ENCODE assay signal across 14 cellular contexts in the genomic region with DNA sequence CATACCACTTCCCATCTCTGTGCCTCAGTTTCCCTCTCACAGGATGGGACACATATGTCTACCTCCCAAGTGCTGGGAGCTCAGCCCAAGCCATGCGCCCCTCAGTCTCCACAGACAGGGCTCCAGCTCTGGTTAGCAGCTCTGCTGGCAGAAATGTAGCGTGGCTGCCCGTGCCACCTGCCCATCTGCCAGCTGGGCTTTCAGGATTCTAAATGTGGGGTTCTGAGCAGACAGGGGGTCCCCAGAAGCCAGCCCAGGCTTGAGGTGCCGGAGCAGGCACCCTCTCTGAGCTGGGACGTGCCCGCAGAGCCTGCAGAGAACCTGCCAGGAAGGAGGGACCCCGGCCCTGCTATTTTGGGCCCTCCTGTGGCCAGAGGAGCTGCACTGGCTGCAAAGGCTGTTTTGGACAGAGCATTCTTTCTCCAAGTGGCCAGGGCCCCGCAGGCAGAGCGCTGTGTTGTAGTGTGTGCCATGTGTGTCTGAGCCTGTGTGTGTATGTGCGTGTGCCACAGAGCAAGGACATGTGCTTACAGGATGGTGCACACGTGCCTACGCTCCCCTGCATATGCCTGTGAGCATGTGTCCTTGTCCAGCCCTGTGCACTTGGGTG. TPM values are rescaled to one million over a fixed set of nuclear protein-coding genes. Genes with fewer than 3 reads are reported as not detected.
A peak's percentile ranks its signal among the peaks of the same experiment; 100 is the strongest.
DNase-seq lines count a peak whose midpoint lies in the region; ATAC-seq and TF ChIP-seq lines count a peak whose summit lies in the region.
"Had no signal": no experiment of that assay in that cellular context is flagged by ENCODE, and none has a peak within 500 bp of the region (broad histone marks: within the 10 kb centered on the region; RNA-seq: fewer than 3 reads in every experiment).

No MANE protein-coding gene starts in this region.

- CTCF ChIA-PET in activated CD4-positive, alpha-beta T cell treated with anti-CD3 and anti-CD28 coated beads for 36 hours (lab: Charles Lee) = interaction anchor here (0.8 to 6.1 kb wide), 2 partner anchors 31 to 50 kb away, joined by 4 to 87 read pairs; a partner anchor contains a TSS
- CTCF ChIA-PET in OCI-LY7 (lab: Charles Lee; ENCODE audit: unreplicated experiment) = no interaction called here

- peak; percentile 2 for DNase-seq in activated CD4-positive, alpha-beta T cell treated with anti-CD3 and anti-CD28 coated beads for 36 hours
- no peak for DNase-seq in activated CD4-positive, alpha-beta T cell treated with anti-CD3 and anti-CD28 coated beads, Interleukin-2, amount 50 U/mL, for 1 hour
- DNase-seq in activated T-helper 2 cell treated with anti-CD3 and anti-CD28 coated beads, Interferon-gamma antibody, Interleukin-2, Interleukin-4, amounts not matched to agents 10 μg/mL and 5 μg/mL and 100 μg/mL, durations not matched to agents 14 hours and 24 hours and 36 hours (ENCODE audit: low spot score) = no peak
- DNase-seq in left colon = peak; percentile 4 to 20
- DNase-seq in stimulated activated effector memory CD8-positive, alpha-beta T cell treated with anti-CD3 and anti-CD28 coated beads, Interleukin-12 subunit alpha, Interleukin-12 subunit beta, amount 100 ng/mL, for 72 hours (ENCODE audit: low spot score in 2 of 2) = no peak
- DNase-seq in OCI-LY7 (ENCODE audit: low spot score) = no peak
- DNase-seq in NCI-H345 (lab: John Stamatoyannopoulos, UW) = no peak
- no peak for DNase-seq in foreskin melanocyte
- DNase-seq: esophagus squamous epithelium, NCI-H146 had no signal

- H3K9me2 ChIP-seq in OCI-LY7 (ENCODE audit: insufficient read depth, low read length) = no peaks in the 10 kb centered on the region

- ATAC-seq in activated CD4-positive, alpha-beta T cell treated with anti-CD3 and anti-CD28 coated beads for 36 hours = no peak
- no peak for ATAC-seq in left colon
- ATAC-seq in stimulated activated effector memory CD8-positive, alpha-beta T cell treated with anti-CD3 and anti-CD28 coated beads, Interleukin-12 subunit alpha, Interleukin-12 subunit beta, amount 100 ng/mL, for 72 hours = no peak
- ATAC-seq: T-cell had no signal

- no peaks in the 10 kb centered on the region for H3K27me3 Mint-ChIP-seq in activated CD4-positive, alpha-beta T cell treated with anti-CD3 and anti-CD28 coated beads for 36 hours
- no peaks in the 10 kb centered on the region for H3K27me3 Mint-ChIP-seq in activated T-helper 2 cell treated with anti-CD3 and anti-CD28 coated beads, Interferon-gamma antibody, Interleukin-2, Interleukin-4, amounts not matched to agents 10 μg/mL and 5 μg/mL and 100 μg/mL, durations not matched to agents 14 hours and 24 hours and 36 hours (ENCODE audit: low read depth)
- H3K27me3 Mint-ChIP-seq: IgD-negative memory B cell, T-cell had no signal

- H3K4me1 Mint-ChIP-seq in activated CD4-positive, alpha-beta T cell treated with anti-CD3 and anti-CD28 coated beads for 36 hours = peaks cover 26% of the 10 kb centered on the region
- H3K4me1 Mint-ChIP-seq in activated T-helper 2 cell treated with anti-CD3 and anti-CD28 coated beads, Interferon-gamma antibody, Interleukin-2, Interleukin-4, amounts not matched to agents 10 μg/mL and 5 μg/mL and 100 μg/mL, durations not matched to agents 14 hours and 24 hours and 36 hours (ENCODE audit: low read depth) = peaks cover 29% of the 10 kb centered on the region
- peaks cover 49% of the 10 kb centered on the region for H3K4me1 Mint-ChIP-seq in stimulated activated effector memory CD8-positive, alpha-beta T cell treated with anti-CD3 and anti-CD28 coated beads, Interleukin-12 subunit alpha, Interleukin-12 subunit beta, amount 100 ng/mL, for 72 hours

- peaks cover 39% of the 10 kb centered on the region for H3K36me3 Mint-ChIP-seq in activated CD4-positive, alpha-beta T cell treated with anti-CD3 and anti-CD28 coated beads for 36 hours (ENCODE audit: low read depth)
- H3K36me3 Mint-ChIP-seq in activated T-helper 2 cell treated with anti-CD3 and anti-CD28 coated beads, Interferon-gamma antibody, Interleukin-2, Interleukin-4, amounts not matched to agents 10 μg/mL and 5 μg/mL and 100 μg/mL, durations not matched to agents 14 hours and 24 hours and 36 hours (ENCODE audit: low read depth) = peaks cover 75% of the 10 kb centered on the region
- H3K36me3 Mint-ChIP-seq in stimulated activated effector memory CD8-positive, alpha-beta T cell treated with anti-CD3 and anti-CD28 coated beads, Interleukin-12 subunit alpha, Interleukin-12 subunit beta, amount 100 ng/mL, for 72 hours = peaks cover 98% of the 10 kb centered on the region
- H3K36me3 Mint-ChIP-seq: brain, IgD-negative memory B cell had no signal

- H3K27ac ChIP-seq in OCI-LY7 (ENCODE audit: low read depth, low read length, poor library complexity, severe bottlenecking) = no peak overlapping the region
- H3K27ac ChIP-seq: esophagus squamous epithelium had no signal

- no peaks in the 10 kb centered on the region for H3K79me2 ChIP-seq in OCI-LY7 (ENCODE audit: insufficient read depth, low read depth, low read length)

- no peaks in the 10 kb centered on the region for H3K9me3 ChIP-seq in OCI-LY7 (ENCODE audit: low read length)
- H3K9me3 ChIP-seq: esophagus squamous epithelium had no signal

- peaks cover 4% of the 10 kb centered on the region for H3K4me1 ChIP-seq in OCI-LY7 (ENCODE audit: insufficient read depth, low read length, poor library complexity, severe bottlenecking)

- intact Hi-C loops in activated CD4-positive, alpha-beta T cell treated with anti-CD3 and anti-CD28 coated beads for 36 hours (cut with DNase I, micrococcal nuclease) = no loop called here
- intact Hi-C loops in activated T-helper 2 cell treated with anti-CD3 and anti-CD28 coated beads, Interferon-gamma antibody, Interleukin-2, Interleukin-4, amounts not matched to agents 10 μg/mL and 5 μg/mL and 100 μg/mL, durations not matched to agents 14 hours and 24 hours and 36 hours (cut with micrococcal nuclease) = loop anchor here (10.0 kb wide), 1 partner anchor 122 kb away; a partner anchor contains a TSS
- intact Hi-C loops in left colon (cut with DNase I, micrococcal nuclease) (loop anchor here in 1 of 2 donors (10.0 kb wide), 1 partner anchor 518 kb away; no protein-coding TSS in a partner anchor), OCI-LY7 (cut with micrococcal nuclease; ENCODE audit: unreplicated experiment) (no loop called here)

- BruUV-seq in OCI-LY7 (replicated peaks; lab: Mats Ljungman, UMichigan) = no TSS peak

- H3K4me3 Mint-ChIP-seq in activated CD4-positive, alpha-beta T cell treated with anti-CD3 and anti-CD28 coated beads for 36 hours = no peak overlapping the region
- no peak overlapping the region for H3K4me3 Mint-ChIP-seq in activated T-helper 2 cell treated with anti-CD3 and anti-CD28 coated beads, Interferon-gamma antibody, Interleukin-2, Interleukin-4, amounts not matched to agents 10 μg/mL and 5 μg/mL and 100 μg/mL, durations not matched to agents 14 hours and 24 hours and 36 hours (ENCODE audit: low read depth)
- H3K4me3 Mint-ChIP-seq in stimulated activated effector memory CD8-positive, alpha-beta T cell treated with anti-CD3 and anti-CD28 coated beads, Interleukin-12 subunit alpha, Interleukin-12 subunit beta, amount 100 ng/mL, for 72 hours = no peak overlapping the region
- H3K4me3 Mint-ChIP-seq: brain, T-cell had no signal

- no peaks in the 10 kb centered on the region for H4K20me1 ChIP-seq in OCI-LY7 (ENCODE audit: insufficient read depth, low read length)

- H3K9me3 Mint-ChIP-seq in activated CD4-positive, alpha-beta T cell treated with anti-CD3 and anti-CD28 coated beads for 36 hours (ENCODE audit: low read depth) = no peaks in the 10 kb centered on the region
- no peaks in the 10 kb centered on the region for H3K9me3 Mint-ChIP-seq in activated T-helper 2 cell treated with anti-CD3 and anti-CD28 coated beads, Interferon-gamma antibody, Interleukin-2, Interleukin-4, amounts not matched to agents 10 μg/mL and 5 μg/mL and 100 μg/mL, durations not matched to agents 14 hours and 24 hours and 36 hours
- H3K9me3 Mint-ChIP-seq in stimulated activated effector memory CD8-positive, alpha-beta T cell treated with anti-CD3 and anti-CD28 coated beads, Interleukin-12 subunit alpha, Interleukin-12 subunit beta, amount 100 ng/mL, for 72 hours = no peaks in the 10 kb centered on the region
- H3K9me3 Mint-ChIP-seq: IgD-negative memory B cell, T-cell had no signal

- H3K27ac Mint-ChIP-seq in activated CD4-positive, alpha-beta T cell treated with anti-CD3 and anti-CD28 coated beads for 36 hours = no peak overlapping the region
- H3K27ac Mint-ChIP-seq in activated T-helper 2 cell treated with anti-CD3 and anti-CD28 coated beads, Interferon-gamma antibody, Interleukin-2, Interleukin-4, amounts not matched to agents 10 μg/mL and 5 μg/mL and 100 μg/mL, durations not matched to agents 14 hours and 24 hours and 36 hours = peak overlapping the region; percentile 46
- peak overlapping the region; percentile 89 for H3K27ac Mint-ChIP-seq in stimulated activated effector memory CD8-positive, alpha-beta T cell treated with anti-CD3 and anti-CD28 coated beads, Interleukin-12 subunit alpha, Interleukin-12 subunit beta, amount 100 ng/mL, for 72 hours

- H2AFZ ChIP-seq in OCI-LY7 (ENCODE audit: low read length) = no peak overlapping the region

- no peak overlapping the region for H3K4me3 ChIP-seq in OCI-LY7 (ENCODE audit: low read depth, low read length, poor library complexity, severe bottlenecking)
- H3K4me3 ChIP-seq: esophagus squamous epithelium had no signal

- POLR2A ChIA-PET in activated CD4-positive, alpha-beta T cell treated with anti-CD3 and anti-CD28 coated beads for 36 hours (lab: Charles Lee) = no interaction called here
- POLR2A ChIA-PET in OCI-LY7 (lab: Charles Lee) = no interaction called here

- TF ChIP-seq CTCF in OCI-LY7 (conservative IDR thresholded peaks at IDR 0.05; ENCODE audit: low read length) = no peak

- H3K36me3 ChIP-seq in OCI-LY7 (ENCODE audit: insufficient read depth, low read length) = no peaks in the 10 kb centered on the region
- H3K36me3 ChIP-seq: esophagus squamous epithelium had no signal

- H3K4me2 ChIP-seq in OCI-LY7 (ENCODE audit: low read length) = no peak overlapping the region

RNA-seq across cellular contexts. Expression of a gene that starts 31.7 kb away (rescaled TPM):
- total RNA-seq in activated CD4-positive, alpha-beta T cell treated with anti-CD3 and anti-CD28 coated beads for 36 hours = 100 to 1,000 TPM; 100 to 125 TPM
- total RNA-seq in activated T-helper 2 cell treated with anti-CD3 and anti-CD28 coated beads, Interferon-gamma antibody, Interleukin-2, Interleukin-4, amounts not matched to agents 10 μg/mL and 5 μg/mL and 100 μg/mL, durations not matched to agents 14 hours and 24 hours and 36 hours = 167 and 169 TPM in 2 replicates
- total RNA-seq in left colon = 1 to 10 TPM; 1.6 to 7.2 TPM
- total RNA-seq in OCI-LY7 (2014; rRNA removed; shearing (Covaris generic)) = 1.5 and 1.8 TPM in 2 replicates
- total RNA-seq in OCI-LY7 (2022) = 23.6 and 27.4 TPM in 2 replicates
- total RNA-seq: A673 had no signal

RNA-seq across cellular contexts. Expression of a gene that starts 44.3 kb away (rescaled TPM):
- 10 to 100 TPM; 26.2 to 28.4 TPM for total RNA-seq in activated CD4-positive, alpha-beta T cell treated with anti-CD3 and anti-CD28 coated beads for 36 hours
- 37.8 and 40.1 TPM in 2 replicates for total RNA-seq in activated T-helper 2 cell treated with anti-CD3 and anti-CD28 coated beads, Interferon-gamma antibody, Interleukin-2, Interleukin-4, amounts not matched to agents 10 μg/mL and 5 μg/mL and 100 μg/mL, durations not matched to agents 14 hours and 24 hours and 36 hours
- total RNA-seq in left colon = 100 to 1,000 TPM; 708 to 954 TPM
- 32.3 and 35.2 TPM in 2 replicates for total RNA-seq in OCI-LY7 (2014; rRNA removed; shearing (Covaris generic))
- total RNA-seq in OCI-LY7 (2022) = 42.5 and 47.2 TPM in 2 replicates

Comparison
In these comparisons a context has a peak if more than half of its experiments do, and no peak if none do; other contexts are left out.
1. DNase-seq: peak in activated CD4-positive, alpha-beta T cell treated with anti-CD3 and anti-CD28 coated beads for 36 hours (single experiment) and left colon (2 of 2); none in activated CD4-positive, alpha-beta T cell treated with anti-CD3 and anti-CD28 coated beads, Interleukin-2, amount 50 U/mL, for 1 hour (single experiment), activated T-helper 2 cell treated with anti-CD3 and anti-CD28 coated beads, Interferon-gamma antibody, Interleukin-2, Interleukin-4, amounts not matched to agents 10 μg/mL and 5 μg/mL and 100 μg/mL, durations not matched to agents 14 hours and 24 hours and 36 hours (single experiment), stimulated activated effector memory CD8-positive, alpha-beta T cell treated with anti-CD3 and anti-CD28 coated beads, Interleukin-12 subunit alpha, Interleukin-12 subunit beta, amount 100 ng/mL, for 72 hours (0 of 2), OCI-LY7 (single experiment), NCI-H345 (single experiment) and foreskin melanocyte (single experiment).
2. RNA of a gene that starts 44.3 kb away (total RNA-seq): 708 to 954 TPM in left colon; 32.3 to 47.2 TPM in OCI-LY7, 37.8 to 40.1 TPM in activated T-helper 2 cell treated with anti-CD3 and anti-CD28 coated beads, Interferon-gamma antibody, Interleukin-2, Interleukin-4, amounts not matched to agents 10 μg/mL and 5 μg/mL and 100 μg/mL, durations not matched to agents 14 hours and 24 hours and 36 hours and 26.2 to 28.4 TPM in activated CD4-positive, alpha-beta T cell treated with anti-CD3 and anti-CD28 coated beads for 36 hours; every median in the first group is over 10 times any median in the second.